In the genomic region with DNA sequence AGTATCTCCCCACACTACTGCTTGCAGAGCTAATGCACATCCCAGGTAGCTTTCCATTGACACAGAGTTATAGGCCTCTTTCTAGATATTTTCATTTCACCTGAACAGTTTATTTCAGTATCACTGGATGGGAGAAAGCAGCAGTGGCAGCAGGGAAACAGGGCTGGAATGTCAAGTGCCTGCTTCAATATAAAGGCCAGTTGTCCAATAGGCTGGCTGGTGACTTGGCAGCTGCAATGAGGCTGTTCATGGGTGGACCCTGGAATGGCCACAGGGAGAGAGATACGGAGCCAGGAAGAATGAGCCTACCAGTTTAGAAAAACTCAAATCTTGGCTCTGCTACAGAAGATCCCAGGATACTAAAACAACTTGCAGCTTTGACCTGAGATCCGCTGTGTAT, we compare ENCODE assay signal across 25 cellular contexts.
"Had no signal": no experiment of that assay in that cellular context is flagged by ENCODE, and none has a peak within 500 bp of the region (broad histone marks: within the 10 kb centered on the region; RNA-seq: fewer than 3 reads in every experiment).

No MANE protein-coding gene starts in this region.

- DNase-seq: activated CD8-positive, alpha-beta memory T cell treated with anti-CD3 and anti-CD28 coated beads for 24 hours; activated CD8-positive, alpha-beta memory T cell treated with anti-CD3 and anti-CD28 coated beads, Interleukin-2, amount 50 U/mL, for 48 hours; activated naive CD4-positive, alpha-beta T cell; activated naive CD8-positive, alpha-beta T cell treated with anti-CD3 and anti-CD28 coated beads for 36 hours; activated T-cell treated with anti-CD3 and anti-CD28 coated beads, Interleukin-2, amount 50 U/mL, for 4 hours; colonic mucosa; dorsolateral prefrontal cortex; mammary epithelial cell; midbrain; pancreas; small intestine; stimulated activated CD4-positive, alpha-beta T cell treated with anti-CD3 and anti-CD28 coated beads, Interleukin-2, amount 100 ng/mL, for 24 hours; stomach; T-helper 1 cell; transverse colon had no signal

- H3K9me3 ChIP-seq: breast epithelium, colonic mucosa, gastroesophageal sphincter, neutrophil, pancreas, stomach, suprapubic skin, transverse colon, vagina had no signal

- H3K27ac ChIP-seq: breast epithelium, colonic mucosa, dorsolateral prefrontal cortex, epithelial cell of prostate, gastroesophageal sphincter, neutrophil, pancreas, stomach, suprapubic skin, transverse colon, vagina had no signal

- H3K27me3 Mint-ChIP-seq: activated naive CD8-positive, alpha-beta T cell treated with anti-CD3 and anti-CD28 coated beads for 36 hours had no signal

- H3K4me3 ChIP-seq: breast epithelium, colonic mucosa, dorsolateral prefrontal cortex, gastroesophageal sphincter, pancreas, stomach, suprapubic skin, transverse colon, vagina had no signal

- H3K36me3 ChIP-seq: breast epithelium, colonic mucosa, gastroesophageal sphincter, neutrophil, pancreas, stomach, suprapubic skin, transverse colon, vagina had no signal

- H3K4me1 ChIP-seq: breast epithelium, colonic mucosa, gastroesophageal sphincter, pancreas, transverse colon had no signal

- H3K4me3 Mint-ChIP-seq: activated naive CD8-positive, alpha-beta T cell treated with anti-CD3 and anti-CD28 coated beads for 36 hours; activated T-cell treated with anti-CD3 and anti-CD28 coated beads, Interleukin-2, amount 50 U/mL, for 4 hours; nephron; stimulated activated effector memory CD8-positive, alpha-beta T cell treated with anti-CD3 and anti-CD28 coated beads, Interleukin-12 subunit alpha, Interleukin-12 subunit beta, amount 100 ng/mL, for 72 hours had no signal

- ATAC-seq: activated T-cell treated with anti-CD3 and anti-CD28 coated beads, Interleukin-2, amount 50 U/mL, for 4 hours; gastroesophageal sphincter; pancreas; sciatic nerve; stimulated activated effector memory CD8-positive, alpha-beta T cell treated with anti-CD3 and anti-CD28 coated beads, Interleukin-12 subunit alpha, Interleukin-12 subunit beta, amount 100 ng/mL, for 72 hours had no signal

- H3K4me1 Mint-ChIP-seq: activated naive CD8-positive, alpha-beta T cell treated with anti-CD3 and anti-CD28 coated beads for 36 hours; stimulated activated effector memory CD8-positive, alpha-beta T cell treated with anti-CD3 and anti-CD28 coated beads, Interleukin-12 subunit alpha, Interleukin-12 subunit beta, amount 100 ng/mL, for 72 hours had no signal

- H3K27ac Mint-ChIP-seq: activated naive CD8-positive, alpha-beta T cell treated with anti-CD3 and anti-CD28 coated beads for 36 hours; activated T-helper 2 cell treated with anti-CD3 and anti-CD28 coated beads, Interferon-gamma antibody, Interleukin-2, Interleukin-4, amounts not matched to agents 10 μg/mL and 5 μg/mL and 100 μg/mL, durations not matched to agents 14 hours and 24 hours and 36 hours; nephron; stimulated activated effector memory CD8-positive, alpha-beta T cell treated with anti-CD3 and anti-CD28 coated beads, Interleukin-12 subunit alpha, Interleukin-12 subunit beta, amount 100 ng/mL, for 72 hours had no signal

- H3K36me3 Mint-ChIP-seq: activated naive CD8-positive, alpha-beta T cell treated with anti-CD3 and anti-CD28 coated beads for 36 hours; stimulated activated effector memory CD8-positive, alpha-beta T cell treated with anti-CD3 and anti-CD28 coated beads, Interleukin-12 subunit alpha, Interleukin-12 subunit beta, amount 100 ng/mL, for 72 hours had no signal

- H3K27me3 ChIP-seq: breast epithelium, colonic mucosa, dorsolateral prefrontal cortex, gastroesophageal sphincter, neutrophil, pancreas, stomach, suprapubic skin, transverse colon, vagina had no signal

- H3K9me3 Mint-ChIP-seq: activated naive CD8-positive, alpha-beta T cell treated with anti-CD3 and anti-CD28 coated beads for 36 hours; activated T-cell treated with anti-CD3 and anti-CD28 coated beads, Interleukin-2, amount 50 U/mL, for 4 hours; activated T-helper 2 cell treated with anti-CD3 and anti-CD28 coated beads, Interferon-gamma antibody, Interleukin-2, Interleukin-4, amounts not matched to agents 10 μg/mL and 5 μg/mL and 100 μg/mL, durations not matched to agents 14 hours and 24 hours and 36 hours; nephron; stimulated activated effector memory CD8-positive, alpha-beta T cell treated with anti-CD3 and anti-CD28 coated beads, Interleukin-12 subunit alpha, Interleukin-12 subunit beta, amount 100 ng/mL, for 72 hours had no signal
